ENCODE assay signal across 28 cellular contexts in the genomic region with DNA sequence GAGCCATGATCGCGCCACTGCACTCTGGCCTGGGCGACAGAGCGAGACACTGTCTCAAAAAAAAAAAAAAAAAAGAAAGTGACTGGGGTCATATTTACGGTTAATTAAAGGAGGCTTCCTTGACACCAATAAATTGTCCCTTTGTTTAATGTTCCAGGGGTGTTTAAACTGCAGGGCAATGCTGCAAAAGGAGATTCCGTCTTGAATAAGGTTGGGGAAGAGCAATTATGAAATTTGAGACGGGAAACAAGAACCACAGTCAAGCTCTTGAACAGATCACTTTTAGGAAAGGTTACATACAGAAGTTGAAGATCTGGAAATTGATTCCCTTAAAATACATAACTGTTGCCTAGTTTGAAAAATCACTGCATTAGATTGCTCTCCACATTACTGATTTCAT.
"Had no signal": no experiment of that assay in that cellular context is flagged by ENCODE, and none has a peak within 500 bp of the region (broad histone marks: within the 10 kb centered on the region; RNA-seq: fewer than 3 reads in every experiment).

No MANE protein-coding gene starts in this region.

- DNase-seq: activated CD8-positive, alpha-beta memory T cell treated with anti-CD3 and anti-CD28 coated beads for 24 hours; activated CD8-positive, alpha-beta memory T cell treated with anti-CD3 and anti-CD28 coated beads, Interleukin-2, amount 50 U/mL, for 4 hours; activated T-cell treated with anti-CD3 and anti-CD28 coated beads, Interleukin-2, amount 50 U/mL, for 24 hours; adrenal gland; central memory CD4-positive, alpha-beta T cell; dorsolateral prefrontal cortex; effector memory CD8-positive, alpha-beta T cell; esophagus squamous epithelium; heart left ventricle; islet precursor cell; midbrain; ovary; psoas muscle; stimulated activated CD4-positive, alpha-beta T cell treated with anti-CD3 and anti-CD28 coated beads, Interleukin-1b, Interleukin-23, amount 100 ng/mL, for 48 hours; stimulated activated naive CD8-positive, alpha-beta T cell treated with anti-CD3 and anti-CD28 coated beads, Interleukin-15, amount 100 ng/mL, for 72 hours; T-helper 1 cell; T-helper 9 cell; tibial artery had no signal

- H3K4me3 Mint-ChIP-seq: activated naive CD8-positive, alpha-beta T cell; activated T-cell treated with anti-CD3 and anti-CD28 coated beads, Interleukin-2, amount 50 U/mL, for 24 hours; activated T-helper 17 cell treated with anti-CD3 and anti-CD28 coated beads, Interleukin-2, amount 50 U/mL, for 72 hours; effector memory CD8-positive, alpha-beta T cell; natural killer cell treated with Interleukin-12 subunit alpha and Interleukin-12 subunit beta and Interleukin-15 and Interleukin-18, amount 100 ng/mL, for 72 hours; stimulated activated naive CD8-positive, alpha-beta T cell treated with anti-CD3 and anti-CD28 coated beads, Interleukin-15, amount 100 ng/mL, for 72 hours; WTC11 had no signal

- H3K4me1 Mint-ChIP-seq: activated T-helper 17 cell treated with anti-CD3 and anti-CD28 coated beads, Interleukin-2, amount 50 U/mL, for 72 hours; stimulated activated naive CD8-positive, alpha-beta T cell treated with anti-CD3 and anti-CD28 coated beads, Interleukin-15, amount 100 ng/mL, for 72 hours had no signal

- H3K27me3 ChIP-seq: adrenal gland, ascending aorta, esophagus squamous epithelium, neutrophil, ovary, right atrium auricular region, tibial artery had no signal

- H3K36me3 ChIP-seq: adrenal gland, ascending aorta, esophagus squamous epithelium, heart left ventricle, neutrophil, ovary, right atrium auricular region, tibial artery had no signal

- H3K27ac ChIP-seq: adrenal gland, ascending aorta, dorsolateral prefrontal cortex, esophagus squamous epithelium, heart left ventricle, neutrophil, ovary, psoas muscle, right atrium auricular region had no signal

- ATAC-seq: activated T-helper 17 cell treated with anti-CD3 and anti-CD28 coated beads, Interleukin-2, amount 50 U/mL, for 72 hours; effector memory CD8-positive, alpha-beta T cell; heart left ventricle; left lobe of liver; natural killer cell treated with Interleukin-12 subunit alpha and Interleukin-12 subunit beta and Interleukin-15 and Interleukin-18, amount 100 ng/mL, for 72 hours; psoas muscle; stimulated activated naive CD8-positive, alpha-beta T cell treated with anti-CD3 and anti-CD28 coated beads, Interleukin-15, amount 100 ng/mL, for 72 hours; WTC11 had no signal

- H3K4me3 ChIP-seq: adrenal gland, ascending aorta, dorsolateral prefrontal cortex, esophagus squamous epithelium, heart left ventricle, lung, ovary, psoas muscle, right atrium auricular region, tibial artery had no signal

- H3K27me3 Mint-ChIP-seq: activated naive CD8-positive, alpha-beta T cell; activated T-cell treated with anti-CD3 and anti-CD28 coated beads, Interleukin-2, amount 50 U/mL, for 24 hours; activated T-helper 17 cell treated with anti-CD3 and anti-CD28 coated beads, Interleukin-2, amount 50 U/mL, for 72 hours; effector memory CD8-positive, alpha-beta T cell; stimulated activated naive CD8-positive, alpha-beta T cell treated with anti-CD3 and anti-CD28 coated beads, Interleukin-15, amount 100 ng/mL, for 72 hours had no signal

- H3K36me3 Mint-ChIP-seq: activated naive CD8-positive, alpha-beta T cell; natural killer cell treated with Interleukin-12 subunit alpha and Interleukin-12 subunit beta and Interleukin-15 and Interleukin-18, amount 100 ng/mL, for 72 hours; WTC11 had no signal

- H3K4me1 ChIP-seq: adrenal gland, ascending aorta, esophagus squamous epithelium, heart left ventricle, psoas muscle, right atrium auricular region had no signal

- H3K9me3 Mint-ChIP-seq: activated T-cell treated with anti-CD3 and anti-CD28 coated beads, Interleukin-2, amount 50 U/mL, for 24 hours; activated T-helper 17 cell treated with anti-CD3 and anti-CD28 coated beads, Interleukin-2, amount 50 U/mL, for 72 hours; effector memory CD8-positive, alpha-beta T cell; natural killer cell treated with Interleukin-12 subunit alpha and Interleukin-12 subunit beta and Interleukin-15 and Interleukin-18, amount 100 ng/mL, for 72 hours; stimulated activated naive CD8-positive, alpha-beta T cell treated with anti-CD3 and anti-CD28 coated beads, Interleukin-15, amount 100 ng/mL, for 72 hours had no signal

- H3K9me3 ChIP-seq: adrenal gland, ascending aorta, esophagus squamous epithelium, heart left ventricle, neutrophil, ovary, psoas muscle, right atrium auricular region had no signal

- H3K27ac Mint-ChIP-seq: activated naive CD8-positive, alpha-beta T cell; activated T-cell treated with anti-CD3 and anti-CD28 coated beads, Interleukin-2, amount 50 U/mL, for 24 hours; activated T-helper 17 cell treated with anti-CD3 and anti-CD28 coated beads, Interleukin-2, amount 50 U/mL, for 72 hours; effector memory CD8-positive, alpha-beta T cell; natural killer cell treated with Interleukin-12 subunit alpha and Interleukin-12 subunit beta and Interleukin-15 and Interleukin-18, amount 100 ng/mL, for 72 hours; stimulated activated naive CD8-positive, alpha-beta T cell treated with anti-CD3 and anti-CD28 coated beads, Interleukin-15, amount 100 ng/mL, for 72 hours; WTC11 had no signal

- FAIRE-seq: urothelium cell line had no signal
